ENCODE assay signal across 20 cellular contexts in genomic region chr10:32308027-32308603, GRCh38. TPM values are rescaled to one million over a fixed set of nuclear protein-coding genes. Genes with fewer than 3 reads are reported as not detected.
DNase-seq lines count a peak whose midpoint lies in the region; ATAC-seq, FAIRE-seq and TF ChIP-seq lines count a peak whose summit lies in the region.
"Had no signal": no experiment of that assay in that cellular context is flagged by ENCODE, and none has a peak within 500 bp of the region (broad histone marks: within the 10 kb centered on the region; RNA-seq: fewer than 3 reads in every experiment).

No MANE protein-coding gene starts in this region.

- TF ChIP-seq EP300 in HepG2 (IDR thresholded peaks at IDR 0.05; ENCODE audit: low read depth in 2 of 2, low read length in 2 of 2) (no peak), HepG2 (CRISPR knock-in tag; IDR thresholded peaks at IDR 0.05; ENCODE audit: borderline replicate concordance) (no peak)

- H3K27ac Mint-ChIP-seq in activated naive CD8-positive, alpha-beta T cell treated with anti-CD3 and anti-CD28 coated beads for 36 hours: peak overlapping the region; percentile 66
- H3K27ac Mint-ChIP-seq: nephron progenitor cell had no signal

- H3K4me3 Mint-ChIP-seq in activated naive CD8-positive, alpha-beta T cell treated with anti-CD3 and anti-CD28 coated beads for 36 hours: no peak overlapping the region
- H3K4me3 Mint-ChIP-seq: activated B cell treated with CpG ODN at 0.5 μM for 24 hours, H9, nephron progenitor cell had no signal

- peaks cover 75% of the 10 kb centered on the region for H3K79me2 ChIP-seq in HepG2 (ENCODE audit: insufficient read depth, low read length)

- peak overlapping the region; percentile 51 for H3K27ac ChIP-seq in psoas muscle
- H3K27ac ChIP-seq in HepG2 (ENCODE audit: extremely low read length, insufficient read depth, low read length): no peak overlapping the region
- H3K27ac ChIP-seq: body of pancreas, uterus had no signal

- POLR2A ChIA-PET in HepG2 (lab: Yijun Ruan, JAX): no interaction called here

- no peak for TF ChIP-seq CTCF in psoas muscle (IDR thresholded peaks at IDR 0.05)
- no peak for TF ChIP-seq CTCF in HepG2 (CRISPR knock-in tag; IDR thresholded peaks at IDR 0.05)

- ATAC-seq in activated CD4-positive, CD25-positive, alpha-beta regulatory T cell treated with anti-CD3 and anti-CD28 coated beads, Interleukin-2, amount 50 U/mL, for 24 hours: peak; percentile 88 to 94
- ATAC-seq in GM21786 (IDR thresholded peaks at IDR 0.05; ENCODE audit: unreplicated experiment): peak; percentile 45
- peak in 2 of 4 donors; percentile 11 to 15 for ATAC-seq in psoas muscle
- no peak for ATAC-seq in HepG2
- ATAC-seq: body of pancreas had no signal

- TF ChIP-seq RAD21 in HepG2 (CRISPR knock-in tag; IDR thresholded peaks at IDR 0.05): no peak

- H3K27me3 ChIP-seq in psoas muscle (ENCODE audit: insufficient read depth in 3 of 3, low read length in 2 of 3): no peaks in the 10 kb centered on the region
- no peaks in the 10 kb centered on the region; a peak in 1 of 5 replicates for H3K27me3 ChIP-seq in HepG2 (ENCODE audit: control insufficient read depth in 1 of 2, insufficient read depth in 2 of 2, low read length in 2 of 2)
- H3K27me3 ChIP-seq: body of pancreas, dorsolateral prefrontal cortex, uterus had no signal

- no peak overlapping the region for H3K4me2 ChIP-seq in HepG2 (ENCODE audit: low read depth, low read length)

- H3K4me1 ChIP-seq in psoas muscle (peaks cover 34% of the 10 kb centered on the region), HepG2 (ENCODE audit: insufficient read depth, low read length) (no peaks in the 10 kb centered on the region)
- H3K4me1 ChIP-seq: uterus had no signal

- no peaks in the 10 kb centered on the region for H3K9me3 ChIP-seq in psoas muscle
- no peaks in the 10 kb centered on the region for H3K9me3 ChIP-seq in HepG2 (ENCODE audit: low read length)
- H3K9me3 ChIP-seq: body of pancreas, uterus had no signal

- H3K4me3 ChIP-seq in psoas muscle (no peak overlapping the region), HepG2 (replicated peaks in 1 of 3; ENCODE audit: insufficient read depth in 1 of 3, low read depth in 2 of 3, low read length in 3 of 3) (no peak overlapping the region)
- H3K4me3 ChIP-seq: body of pancreas, dorsolateral prefrontal cortex, uterus had no signal

- FAIRE-seq in HepG2 (lab: Jason Lieb, UNC): no peak
- FAIRE-seq: G401.6 had no signal

- no TSS peak for BruUV-seq in HepG2 (replicated peaks; lab: Mats Ljungman, UMichigan)

- peaks cover 0 to 25% of the 10 kb centered on the region in 2 donors for H3K36me3 ChIP-seq in psoas muscle (ENCODE audit: insufficient read depth in 1 of 2, low read depth in 1 of 2)
- H3K36me3 ChIP-seq in HepG2 (replicated peaks in 1 of 2; ENCODE audit: control insufficient read depth in 1 of 2, insufficient read depth in 2 of 2, low read length in 2 of 2): peaks cover 3 to 34% of the 10 kb centered on the region in 2 experiments
- H3K36me3 ChIP-seq: uterus had no signal

- H3K9ac ChIP-seq in HepG2 (ENCODE audit: insufficient read depth, low read depth, low read length): no peak overlapping the region

- peaks cover 35% of the 10 kb centered on the region for H3K36me3 Mint-ChIP-seq in activated naive CD8-positive, alpha-beta T cell treated with anti-CD3 and anti-CD28 coated beads for 36 hours

- no peaks in the 10 kb centered on the region for H3K9me3 Mint-ChIP-seq in activated naive CD8-positive, alpha-beta T cell treated with anti-CD3 and anti-CD28 coated beads for 36 hours
- H3K9me3 Mint-ChIP-seq: activated B cell treated with CpG ODN at 0.5 μM for 24 hours, H9 had no signal

- CTCF ChIA-PET in HepG2 (lab: Yijun Ruan, JAX; ENCODE audit: low intra/inter-chr PET ratio, low total read pairs): no interaction called here

- H4K20me1 ChIP-seq in HepG2 (ENCODE audit: insufficient read depth, low read length): peaks cover 23% of the 10 kb centered on the region

- no peak for DNase-seq in activated CD4-positive, CD25-positive, alpha-beta regulatory T cell treated with anti-CD3 and anti-CD28 coated beads, Interleukin-2, amount 50 U/mL, for 72 hours
- no peak for DNase-seq in activated naive CD8-positive, alpha-beta T cell treated with anti-CD3 and anti-CD28 coated beads for 36 hours
- DNase-seq in psoas muscle: no peak
- no peak for DNase-seq in HepG2 (ENCODE audit: low spot score)
- no peak for DNase-seq in AML-193 (lab: John Stamatoyannopoulos, UW)
- DNase-seq in HUDEP-2 (lab: John Stamatoyannopoulos, UW; ENCODE audit: unreplicated experiment in 76 of 76): no peak
- DNase-seq: 8988T; activated B cell treated with CpG ODN at 0.5 μM for 24 hours; body of pancreas; dorsolateral prefrontal cortex; H9; Kasumi-1; NCI-H1694 treated with DMSO at 0.1 percent for 48 hours; NCI-H524 treated with DMSO at 0.1 percent for 48 hours; nephron progenitor cell; stimulated activated CD4-positive, alpha-beta T cell treated with anti-CD3 and anti-CD28 coated beads, Interleukin-2, amount 100 ng/mL, for 48 hours; uterus had no signal

- in situ Hi-C loops in HepG2 (cut with HindIII; ENCODE audit: extremely low pct_ligation_motif_present, low pct_unique_long_range_greater_than_20kb): no loop called here

- no peak overlapping the region for H2AFZ ChIP-seq in HepG2 (ENCODE audit: low read length)

- no peaks in the 10 kb centered on the region for H3K27me3 Mint-ChIP-seq in activated naive CD8-positive, alpha-beta T cell treated with anti-CD3 and anti-CD28 coated beads for 36 hours
- H3K27me3 Mint-ChIP-seq: activated B cell treated with CpG ODN at 0.5 μM for 24 hours had no signal

- intact Hi-C loops in psoas muscle (cut with DNase I): no loop called here
- intact Hi-C loops in HepG2 (cut with micrococcal nuclease; ENCODE audit: unreplicated experiment): no loop called here

- WGBS in psoas muscle, 3 donors: 72 to 93% (median 78%) methylated on average over 7 of the region's 7 CpGs
- WGBS in HepG2 (ENCODE audit: low lambda C conversion rate): 96% methylated on average over 7 of the region's 7 CpGs

- TF ChIP-seq POLR2A in HepG2 (IDR thresholded peaks at IDR 0.05; ENCODE audit: insufficient read depth in 1 of 2, low read depth in 2 of 2, low read length in 2 of 2): no peak

- H3K4me1 Mint-ChIP-seq in activated naive CD8-positive, alpha-beta T cell treated with anti-CD3 and anti-CD28 coated beads for 36 hours: peaks cover 54% of the 10 kb centered on the region
- H3K4me1 Mint-ChIP-seq: nephron progenitor cell had no signal

TF ChIP-seq in HepG2, 621 proteins besides CTCF, POLR2A, EP300 and RAD21 (continues in another document):
- TF ChIP-seq, protein P1, sequence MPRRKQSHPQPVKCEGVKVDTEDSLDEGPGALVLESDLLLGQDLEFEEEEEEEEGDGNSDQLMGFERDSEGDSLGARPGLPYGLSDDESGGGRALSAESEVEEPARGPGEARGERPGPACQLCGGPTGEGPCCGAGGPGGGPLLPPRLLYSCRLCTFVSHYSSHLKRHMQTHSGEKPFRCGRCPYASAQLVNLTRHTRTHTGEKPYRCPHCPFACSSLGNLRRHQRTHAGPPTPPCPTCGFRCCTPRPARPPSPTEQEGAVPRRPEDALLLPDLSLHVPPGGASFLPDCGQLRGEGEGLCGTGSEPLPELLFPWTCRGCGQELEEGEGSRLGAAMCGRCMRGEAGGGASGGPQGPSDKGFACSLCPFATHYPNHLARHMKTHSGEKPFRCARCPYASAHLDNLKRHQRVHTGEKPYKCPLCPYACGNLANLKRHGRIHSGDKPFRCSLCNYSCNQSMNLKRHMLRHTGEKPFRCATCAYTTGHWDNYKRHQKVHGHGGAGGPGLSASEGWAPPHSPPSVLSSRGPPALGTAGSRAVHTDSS (CRISPR knock-in tag; conservative IDR thresholded peaks at IDR 0.05): no peak
- TF ChIP-seq ZNF577 (CRISPR knock-in tag; IDR thresholded peaks at IDR 0.05; ENCODE audit: borderline replicate concordance, low read depth): no peak
- TF ChIP-seq ZNF724P (CRISPR knock-in tag; IDR thresholded peaks at IDR 0.05; ENCODE audit: borderline replicate concordance): no peak

RNA-seq across cellular contexts. Expression of gene EPC1, which starts 38.8 kb away (rescaled TPM):
- 10 to 100 TPM; 32.1 to 33.1 TPM for total RNA-seq in activated naive CD8-positive, alpha-beta T cell treated with anti-CD3 and anti-CD28 coated beads for 36 hours
- 10 to 100 TPM; 20.7 to 37.1 (median 27.1) TPM for total RNA-seq in psoas muscle
- polyA plus RNA-seq in psoas muscle: 10 to 100 TPM; 19.5 to 27.3 (median 20.7) TPM
- 23.6 and 28.7 TPM in 2 replicates for total RNA-seq in HepG2 (2016; rRNA removed; fragmentation: Illumina TruSeq; extraction: Trizol)
- 18.0 and 19.2 TPM in 2 replicates for total RNA-seq in HepG2 (2016; cell fraction: cytosol; rRNA removed; fragmentation: Illumina TruSeq; extraction: Trizol; ENCODE audit: low read depth)
- 25.1 and 29.8 TPM in 2 replicates for total RNA-seq in HepG2 (2016; cell fraction: insoluble cytoplasmic fraction; rRNA removed; fragmentation: Illumina TruSeq; extraction: Trizol)
- total RNA-seq in HepG2 (2016; cell fraction: membrane; rRNA removed; fragmentation: Illumina TruSeq; extraction: Trizol): 26.1 and 31.2 TPM in 2 replicates
- total RNA-seq in HepG2 (2016; cell fraction: nucleus; rRNA removed; fragmentation: Illumina TruSeq; extraction: Trizol): 55.1 and 59.9 TPM in 2 replicates
- 39.2 and 44.2 TPM in 2 replicates for polyA plus RNA-seq in HepG2 (2011; rRNA removed)
- 24.6 and 24.8 TPM in 2 replicates for polyA plus RNA-seq in HepG2 (2011; cell fraction: cytosol; rRNA removed)
- polyA plus RNA-seq in HepG2 (2011; cell fraction: nucleus; rRNA removed): 51.1 and 64.3 TPM in 2 replicates
- 11.5 and 11.9 TPM in 2 replicates for polyA plus RNA-seq in HepG2 (2012)
- polyA plus RNA-seq in HepG2 (2016; cell fraction: cytosol; fragmentation: Illumina TruSeq; extraction: Trizol; ENCODE audit: low read depth): 20.3 and 20.7 TPM in 2 replicates
- polyA plus RNA-seq in HepG2 (2016; cell fraction: insoluble cytoplasmic fraction; fragmentation: Illumina TruSeq; extraction: Trizol; ENCODE audit: low read depth): 22.1 and 22.7 TPM in 2 replicates
- 22.4 and 25.4 TPM in 2 replicates for polyA plus RNA-seq in HepG2 (2016; cell fraction: membrane; fragmentation: Illumina TruSeq; extraction: Trizol; ENCODE audit: low read depth)
- polyA plus RNA-seq in HepG2 (2016; cell fraction: nucleus; fragmentation: Illumina TruSeq; extraction: Trizol; ENCODE audit: insufficient read depth, low read depth): 67.0 and 70.2 TPM in 2 replicates
- polyA minus RNA-seq in HepG2 (2011; rRNA and poly(A)+ RNA removed; ENCODE audit: low replicate concordance): 49.8 and 55.1 TPM in 2 replicates
- polyA minus RNA-seq in HepG2 (2011; cell fraction: cytosol; rRNA and poly(A)+ RNA removed): 15.8 and 17.6 TPM in 2 replicates
- 112 and 118 TPM in 2 replicates for polyA minus RNA-seq in HepG2 (2011; cell fraction: nucleus; rRNA and poly(A)+ RNA removed)
